In genomic region chr10:117740088-117740487, GRCh38 we compare ENCODE assay signal across 25 cellular contexts.
"Had no signal": no experiment of that assay in that cellular context is flagged by ENCODE, and none has a peak within 500 bp of the region (broad histone marks: within the 10 kb centered on the region; RNA-seq: fewer than 3 reads in every experiment).

No MANE protein-coding gene starts in this region.

- H3K27ac ChIP-seq: gastroesophageal sphincter, heart right ventricle, hepatocyte had no signal

- H3K4me1 ChIP-seq: heart right ventricle had no signal

- H3K9me3 Mint-ChIP-seq: activated CD4-positive, alpha-beta memory T cell treated with anti-CD3 and anti-CD28 coated beads, Interleukin-2, amount 10 ng/mL, durations not matched to agents 7 days and 5 days; activated CD4-positive, alpha-beta T cell treated with anti-CD3 and anti-CD28 coated beads, Interleukin-2, amount 10 ng/mL, durations not matched to agents 7 days and 5 days; activated T-cell treated with anti-CD3 and anti-CD28 coated beads, Interleukin-2, amount 50 U/mL, for 24 hours; activated T-cell treated with anti-CD3 and anti-CD28 coated beads, Interleukin-2, amount 50 U/mL, for 72 hours; endodermal cell had no signal

- H3K9me3 ChIP-seq: gastroesophageal sphincter, heart right ventricle had no signal

- DNase-seq: activated CD4-positive, alpha-beta memory T cell treated with anti-CD3 and anti-CD28 coated beads, Interleukin-2, amount 10 ng/mL, durations not matched to agents 7 days and 5 days; activated CD4-positive, alpha-beta T cell treated with anti-CD3 and anti-CD28 coated beads for 1 hour; activated CD4-positive, alpha-beta T cell treated with anti-CD3 and anti-CD28 coated beads for 4 hours; activated CD4-positive, alpha-beta T cell treated with anti-CD3 and anti-CD28 coated beads, Interleukin-2, amount 10 ng/mL, durations not matched to agents 7 days and 5 days; activated CD4-positive, alpha-beta T cell treated with anti-CD3 and anti-CD28 coated beads, Interleukin-2, amount 50 U/mL, for 4 hours; activated CD8-positive, alpha-beta memory T cell treated with anti-CD3 and anti-CD28 coated beads, Interleukin-2, amount 50 U/mL, for 48 hours; activated gamma-delta T cell treated with Interleukin-2 at 50 U/mL for 16 hours; activated naive CD4-positive, alpha-beta T cell treated with anti-CD3 and anti-CD28 coated beads, Interleukin-2, amount 50 U/mL, for 16 hours; activated naive CD4-positive, alpha-beta T cell treated with Interleukin-2 at 50 U/mL for 16 hours; activated T-cell treated with anti-CD3 and anti-CD28 coated beads for 4 hours; activated T-cell treated with anti-CD3 and anti-CD28 coated beads, Interleukin-2, amount 50 U/mL, for 24 hours; activated T-cell treated with anti-CD3 and anti-CD28 coated beads, Interleukin-2, amount 50 U/mL, for 72 hours; amniotic stem cell; anterior cingulate cortex; caudate nucleus; cortex of kidney; effector memory CD4-positive, alpha-beta T cell; endodermal cell; foreskin melanocyte; heart right ventricle; T-helper 2 cell had no signal

- H3K4me3 Mint-ChIP-seq: activated CD4-positive, alpha-beta memory T cell treated with anti-CD3 and anti-CD28 coated beads, Interleukin-2, amount 10 ng/mL, durations not matched to agents 7 days and 5 days; activated CD4-positive, alpha-beta T cell treated with anti-CD3 and anti-CD28 coated beads, Interleukin-2, amount 10 ng/mL, durations not matched to agents 7 days and 5 days; activated naive CD8-positive, alpha-beta T cell; activated T-cell treated with anti-CD3 and anti-CD28 coated beads, Interleukin-2, amount 50 U/mL, for 24 hours; activated T-cell treated with anti-CD3 and anti-CD28 coated beads, Interleukin-2, amount 50 U/mL, for 72 hours; endodermal cell had no signal

- H3K79me2 ChIP-seq: hepatocyte had no signal

- H3K4me3 ChIP-seq: gastroesophageal sphincter, heart right ventricle, hepatocyte had no signal

- H3K36me3 Mint-ChIP-seq: activated naive CD8-positive, alpha-beta T cell had no signal

- H3K27ac Mint-ChIP-seq: activated CD4-positive, alpha-beta memory T cell treated with anti-CD3 and anti-CD28 coated beads, Interleukin-2, amount 10 ng/mL, durations not matched to agents 7 days and 5 days; activated CD4-positive, alpha-beta T cell treated with anti-CD3 and anti-CD28 coated beads, Interleukin-2, amount 10 ng/mL, durations not matched to agents 7 days and 5 days; activated naive CD8-positive, alpha-beta T cell; activated T-cell treated with anti-CD3 and anti-CD28 coated beads, Interleukin-2, amount 50 U/mL, for 24 hours; activated T-cell treated with anti-CD3 and anti-CD28 coated beads, Interleukin-2, amount 50 U/mL, for 72 hours; endodermal cell had no signal

- H2AFZ ChIP-seq: hepatocyte had no signal

- H3K36me3 ChIP-seq: gastroesophageal sphincter, heart right ventricle had no signal

- H3K4me2 ChIP-seq: hepatocyte had no signal

- H3K4me1 Mint-ChIP-seq: activated CD4-positive, alpha-beta memory T cell treated with anti-CD3 and anti-CD28 coated beads, Interleukin-2, amount 10 ng/mL, durations not matched to agents 7 days and 5 days; activated CD4-positive, alpha-beta T cell treated with anti-CD3 and anti-CD28 coated beads, Interleukin-2, amount 10 ng/mL, durations not matched to agents 7 days and 5 days had no signal

- ATAC-seq: activated T-cell treated with anti-CD3 and anti-CD28 coated beads, Interleukin-2, amount 50 U/mL, for 72 hours; esophagus mucosa; gastroesophageal sphincter; heart right ventricle had no signal
